In genomic region chr5:79702606-79703380, GRCh38 we compare ENCODE assay signal across 9 cellular contexts.
A peak's percentile ranks its signal among the peaks of the same experiment; 100 is the strongest.
DNase-seq lines count a peak whose midpoint lies in the region; ATAC-seq and TF ChIP-seq lines count a peak whose summit lies in the region.
"Had no signal": no experiment of that assay in that cellular context is flagged by ENCODE, and none has a peak within 500 bp of the region (broad histone marks: within the 10 kb centered on the region; RNA-seq: fewer than 3 reads in every experiment).

No MANE protein-coding gene starts in this region.

- ATAC-seq in GM19452 (IDR thresholded peaks at IDR 0.05; ENCODE audit: unreplicated experiment) (no peak), HG03439 (IDR thresholded peaks at IDR 0.05; ENCODE audit: unreplicated experiment) (no peak)

- H3K27me3 ChIP-seq in Loucy (ENCODE audit: insufficient read depth, low read length, poor library complexity, severe bottlenecking) = no peaks in the 10 kb centered on the region

- H3K9me3 ChIP-seq in Loucy (ENCODE audit: insufficient read depth, low read depth, low read length) = no peaks in the 10 kb centered on the region

- H3F3A ChIP-seq in Loucy (ENCODE audit: low read depth) = no peaks in the 10 kb centered on the region

- H3K4me3 ChIP-seq in Loucy (ENCODE audit: low read length, poor library complexity, severe bottlenecking) = no peak overlapping the region
- H3K4me3 ChIP-seq: lung had no signal

- DNase-seq in ELF-1 (ENCODE audit: low read depth, low spot score) (peak; percentile 17), iPS-NIHi11 (ENCODE audit: low spot score) (peak; percentile 44), retina (no peak), NCI-H510A (lab: John Stamatoyannopoulos, UW) (no peak)
- DNase-seq in activated CD8-positive, alpha-beta memory T cell treated with anti-CD3 and anti-CD28 coated beads for 24 hours = peak; percentile 68

- H3K9me2 ChIP-seq in Loucy (replicated peaks; ENCODE audit: low read depth, low read length) = no peaks in the 10 kb centered on the region

- H2AFZ ChIP-seq in Loucy (ENCODE audit: low read length) = no peak overlapping the region

- no peak overlapping the region for H3K9ac ChIP-seq in Loucy (ENCODE audit: low read depth, low read length, poor library complexity, severe bottlenecking)

- H3K4me2 ChIP-seq in Loucy (ENCODE audit: low read depth, low read length, poor library complexity, severe bottlenecking) = no peak overlapping the region

- no peaks in the 10 kb centered on the region for H3K4me1 ChIP-seq in Loucy (ENCODE audit: insufficient read depth, low read length, poor library complexity, severe bottlenecking)

- TF ChIP-seq CTCF in Loucy (conservative IDR thresholded peaks at IDR 0.05; ENCODE audit: low read length) = peak; percentile 91

- no peaks in the 10 kb centered on the region for H3K36me3 ChIP-seq in Loucy (ENCODE audit: insufficient read depth, low read length)

- no peaks in the 10 kb centered on the region for H3K79me2 ChIP-seq in Loucy (ENCODE audit: insufficient read depth, low read length)

- no peaks in the 10 kb centered on the region for H4K20me1 ChIP-seq in Loucy (ENCODE audit: insufficient read depth, low read length, poor library complexity, severe bottlenecking)

Comparison
In these comparisons a context has a peak if more than half of its experiments do, and no peak if none do; other contexts are left out.
1. DNase-seq: peak in ELF-1 (single experiment), activated CD8-positive, alpha-beta memory T cell treated with anti-CD3 and anti-CD28 coated beads for 24 hours (single experiment) and iPS-NIHi11 (single experiment); none in retina (single experiment) and NCI-H510A (single experiment).